30 cellular contexts compared by ENCODE assay signal in genomic region chr17:41334385-41334784, GRCh38. TPM values are rescaled to one million over a fixed set of nuclear protein-coding genes. Genes with fewer than 3 reads are reported as not detected.
DNase-seq lines count a peak whose midpoint lies in the region; ATAC-seq, FAIRE-seq and TF ChIP-seq lines count a peak whose summit lies in the region.
"Had no signal": no experiment of that assay in that cellular context is flagged by ENCODE, and none has a peak within 500 bp of the region (broad histone marks: within the 10 kb centered on the region; RNA-seq: fewer than 3 reads in every experiment).

No MANE protein-coding gene starts in this region.

- no peaks in the 10 kb centered on the region for H3F3A ChIP-seq in neural progenitor cell (ENCODE audit: low read depth)

- peak overlapping the region in 6 of 7 donors; percentile 59 to 92 (median 80) for H3K27ac Mint-ChIP-seq in CD4-positive, alpha-beta memory T cell
- H3K27ac Mint-ChIP-seq in activated T-helper 17 cell treated with anti-CD3 and anti-CD28 coated beads, Interleukin-2, amount 50 U/mL, for 72 hours, result peak overlapping the region; percentile 73
- H3K27ac Mint-ChIP-seq in naive thymus-derived CD8-positive, alpha-beta T cell, result peak overlapping the region in 8 of 10 donors; percentile 29 to 89 (median 73)
- no peak overlapping the region for H3K27ac Mint-ChIP-seq in neural progenitor cell
- H3K27ac Mint-ChIP-seq: activated T-helper 1 cell treated with anti-CD3 and anti-CD28 coated beads, Interleukin-12 subunit alpha, Interleukin-12 subunit beta, Interleukin-2, Interleukin-4 antibody, amounts not matched to agents 30 ng/mL and 10 ng/mL and 1 ng/mL, durations not matched to agents 14 hours and 24 hours and 36 hours had no signal

- H3K27me3 ChIP-seq in CD4-positive, alpha-beta memory T cell (ENCODE audit: insufficient read depth, low read length), result no peaks in the 10 kb centered on the region
- H3K27me3 ChIP-seq in neural progenitor cell, result no peaks in the 10 kb centered on the region
- H3K27me3 ChIP-seq: esophagus muscularis mucosa, foreskin keratinocyte, uterus had no signal

- H3K36me3 Mint-ChIP-seq in CD4-positive, alpha-beta memory T cell, result no peaks in the 10 kb centered on the region
- H3K36me3 Mint-ChIP-seq in activated T-helper 17 cell treated with anti-CD3 and anti-CD28 coated beads, Interleukin-2, amount 50 U/mL, for 72 hours (ENCODE audit: low read depth), result no peaks in the 10 kb centered on the region
- no peaks in the 10 kb centered on the region for H3K36me3 Mint-ChIP-seq in naive thymus-derived CD8-positive, alpha-beta T cell
- H3K36me3 Mint-ChIP-seq in neural progenitor cell, result no peaks in the 10 kb centered on the region

- no peak for ATAC-seq in activated T-helper 17 cell treated with anti-CD3 and anti-CD28 coated beads, Interleukin-2, amount 50 U/mL, for 72 hours (replicated peaks)
- no peak for ATAC-seq in naive thymus-derived CD8-positive, alpha-beta T cell
- ATAC-seq in GM18909 (IDR thresholded peaks at IDR 0.05; ENCODE audit: poor library complexity, unreplicated experiment), result no peak
- ATAC-seq: foreskin keratinocyte; HCT116; left cardiac atrium; psoas muscle; stimulated activated naive CD8-positive, alpha-beta T cell treated with anti-CD3 and anti-CD28 coated beads, Interleukin-15, Interleukin-2, amounts not matched to agents 100 U/mL and 50 U/mL, for 24 hours had no signal

- H3K4me1 Mint-ChIP-seq in CD4-positive, alpha-beta memory T cell, result peaks cover 49 to 80% (median 58%) of the 10 kb centered on the region in 4 donors
- H3K4me1 Mint-ChIP-seq in activated T-helper 17 cell treated with anti-CD3 and anti-CD28 coated beads, Interleukin-2, amount 50 U/mL, for 72 hours, result peaks cover 33% of the 10 kb centered on the region
- H3K4me1 Mint-ChIP-seq in naive thymus-derived CD8-positive, alpha-beta T cell, result peaks cover 23 to 68% (median 50%) of the 10 kb centered on the region in 4 donors
- H3K4me1 Mint-ChIP-seq in neural progenitor cell, result peaks cover 6% of the 10 kb centered on the region

- no peak for DNase-seq in CD4-positive, alpha-beta memory T cell
- DNase-seq in GM18507 (ENCODE audit: extremely low spot score, insufficient read length, low read depth) (no peak), COLO668 (lab: John Stamatoyannopoulos, UW; ENCODE audit: unreplicated experiment) (no peak), neural progenitor cell (ENCODE audit: low spot score) (no peak)
- peak in 1 of 10 donors; percentile 37 for DNase-seq in naive thymus-derived CD8-positive, alpha-beta T cell
- DNase-seq: activated CD4-positive, alpha-beta T cell treated with anti-CD3 and anti-CD28 coated beads, Interleukin-2, amount 10 ng/mL, durations not matched to agents 7 days and 5 days; activated naive CD4-positive, alpha-beta T cell treated with anti-CD3 and anti-CD28 coated beads, Interleukin-2, amount 50 U/mL, for 16 hours; COR-L47; foreskin keratinocyte; GDM1; left cardiac atrium; NCI-H2029 treated with DMSO at 0.1 percent for 48 hours; NCI-H2227 treated with DMSO at 0.1 percent for 48 hours; nucleus accumbens; psoas muscle; Right ventricle myocardium superior; stimulated activated naive CD8-positive, alpha-beta T cell treated with anti-CD3 and anti-CD28 coated beads, Interleukin-15, Interleukin-2, amounts not matched to agents 100 U/mL and 50 U/mL, for 24 hours; uterus had no signal

- peak; percentile 83 for FAIRE-seq in GM18507 (lab: Jason Lieb, UNC)
- FAIRE-seq: bronchial epithelial cell had no signal

- no peaks in the 10 kb centered on the region for H3K36me3 ChIP-seq in CD4-positive, alpha-beta memory T cell (ENCODE audit: insufficient read depth, low read length)
- no peaks in the 10 kb centered on the region for H3K36me3 ChIP-seq in neural progenitor cell
- H3K36me3 ChIP-seq: esophagus muscularis mucosa, thoracic aorta, uterus had no signal

- no peaks in the 10 kb centered on the region for H3K9me3 ChIP-seq in CD4-positive, alpha-beta memory T cell (ENCODE audit: control insufficient read depth in 1 of 2, low read length in 2 of 2)
- H3K9me3 ChIP-seq in neural progenitor cell (ENCODE audit: low read depth), result no peaks in the 10 kb centered on the region
- H3K9me3 ChIP-seq: esophagus muscularis mucosa, psoas muscle, thoracic aorta, uterus had no signal

- peak overlapping the region in 4 of 8 donors; percentile 48 to 72 (median 59) for H3K4me3 Mint-ChIP-seq in CD4-positive, alpha-beta memory T cell
- H3K4me3 Mint-ChIP-seq in activated T-helper 17 cell treated with anti-CD3 and anti-CD28 coated beads, Interleukin-2, amount 50 U/mL, for 72 hours, result no peak overlapping the region
- H3K4me3 Mint-ChIP-seq in naive thymus-derived CD8-positive, alpha-beta T cell, result peak overlapping the region in 4 of 10 donors; percentile 39 to 75 (median 66)
- H3K4me3 Mint-ChIP-seq in neural progenitor cell, result no peak overlapping the region
- H3K4me3 Mint-ChIP-seq: activated CD4-positive, alpha-beta T cell treated with anti-CD3 and anti-CD28 coated beads, Interleukin-2, amount 10 ng/mL, durations not matched to agents 7 days and 5 days; activated T-helper 1 cell treated with anti-CD3 and anti-CD28 coated beads, Interleukin-12 subunit alpha, Interleukin-12 subunit beta, Interleukin-2, Interleukin-4 antibody, amounts not matched to agents 30 ng/mL and 10 ng/mL and 1 ng/mL, durations not matched to agents 14 hours and 24 hours and 36 hours had no signal

- no peak overlapping the region for H2AFZ ChIP-seq in neural progenitor cell (replicated peaks)

- POLR2A ChIA-PET in CD4-positive, alpha-beta memory T cell (lab: Charles Lee; ENCODE audit: partially characterized antibody), result interaction anchor here (1.4 kb wide), 1 partner anchor 26 kb away, joined by 8 read pairs; the partner anchor contains the start of gene KRTAP16-1
- POLR2A ChIA-PET in naive thymus-derived CD8-positive, alpha-beta T cell (lab: Charles Lee), result interaction anchor here (3.0 kb wide), 1 partner anchor 12 kb away, joined by 12 read pairs; no protein-coding TSS in a partner anchor

- no peak for TF ChIP-seq CTCF in neural progenitor cell (IDR thresholded peaks at IDR 0.05)

- no peaks in the 10 kb centered on the region for H4K20me1 ChIP-seq in neural progenitor cell (ENCODE audit: low read depth)

- CTCF ChIA-PET in CD4-positive, alpha-beta memory T cell (lab: Charles Lee; ENCODE audit: partially characterized antibody), result interaction anchor here (1.6 kb wide), 1 partner anchor 314 kb away, joined by 4 read pairs; no protein-coding TSS in a partner anchor

- H3K79me2 ChIP-seq in neural progenitor cell (ENCODE audit: low read depth), result no peaks in the 10 kb centered on the region

- H3K4me2 ChIP-seq in neural progenitor cell, result no peak overlapping the region

- H3K4me1 ChIP-seq in CD4-positive, alpha-beta memory T cell (ENCODE audit: insufficient read depth, low read length), result peaks cover 64% of the 10 kb centered on the region
- no peaks in the 10 kb centered on the region for H3K4me1 ChIP-seq in neural progenitor cell
- H3K4me1 ChIP-seq: psoas muscle, uterus had no signal

- intact Hi-C loops in CD4-positive, alpha-beta memory T cell (cut with micrococcal nuclease), result no loop called here

- H3K27ac ChIP-seq in CD4-positive, alpha-beta memory T cell (ENCODE audit: low read depth, low read length), result no peak overlapping the region
- no peak overlapping the region for H3K27ac ChIP-seq in neural progenitor cell
- H3K27ac ChIP-seq: coronary artery, esophagus muscularis mucosa, foreskin keratinocyte, psoas muscle, thoracic aorta, uterus, VCaP had no signal

- no peak overlapping the region for H3K4me3 ChIP-seq in CD4-positive, alpha-beta memory T cell (ENCODE audit: low read length in 2 of 2)
- H3K4me3 ChIP-seq in neural progenitor cell, result no peak overlapping the region
- H3K4me3 ChIP-seq: coronary artery, esophagus muscularis mucosa, psoas muscle, thoracic aorta, uterus had no signal

- H3K27me3 Mint-ChIP-seq in CD4-positive, alpha-beta memory T cell, result no peaks in the 10 kb centered on the region
- H3K27me3 Mint-ChIP-seq in activated T-helper 17 cell treated with anti-CD3 and anti-CD28 coated beads, Interleukin-2, amount 50 U/mL, for 72 hours, result no peaks in the 10 kb centered on the region
- H3K27me3 Mint-ChIP-seq in naive thymus-derived CD8-positive, alpha-beta T cell, result no peaks in the 10 kb centered on the region
- peaks cover 4% of the 10 kb centered on the region for H3K27me3 Mint-ChIP-seq in neural progenitor cell (ENCODE audit: insufficient read depth, low read depth)
- H3K27me3 Mint-ChIP-seq: activated CD4-positive, alpha-beta T cell treated with anti-CD3 and anti-CD28 coated beads, Interleukin-2, amount 10 ng/mL, durations not matched to agents 7 days and 5 days had no signal

- peaks cover 0 to 1% (median 0%) of the 10 kb centered on the region in 8 donors for H3K9me3 Mint-ChIP-seq in CD4-positive, alpha-beta memory T cell
- no peaks in the 10 kb centered on the region for H3K9me3 Mint-ChIP-seq in activated T-helper 17 cell treated with anti-CD3 and anti-CD28 coated beads, Interleukin-2, amount 50 U/mL, for 72 hours
- H3K9me3 Mint-ChIP-seq in naive thymus-derived CD8-positive, alpha-beta T cell, result no peaks in the 10 kb centered on the region
- H3K9me3 Mint-ChIP-seq in neural progenitor cell, result no peaks in the 10 kb centered on the region
- H3K9me3 Mint-ChIP-seq: activated CD4-positive, alpha-beta T cell treated with anti-CD3 and anti-CD28 coated beads, Interleukin-2, amount 10 ng/mL, durations not matched to agents 7 days and 5 days; activated T-helper 1 cell treated with anti-CD3 and anti-CD28 coated beads, Interleukin-12 subunit alpha, Interleukin-12 subunit beta, Interleukin-2, Interleukin-4 antibody, amounts not matched to agents 30 ng/mL and 10 ng/mL and 1 ng/mL, durations not matched to agents 14 hours and 24 hours and 36 hours had no signal

- H3K9ac ChIP-seq in neural progenitor cell, result no peak overlapping the region

RNA-seq across cellular contexts. Expression of gene KRT33A, which starts 16.2 kb away (rescaled TPM):
- total RNA-seq in CD4-positive, alpha-beta memory T cell, result not detected
- polyA plus RNA-seq in CD4-positive, alpha-beta memory T cell, result not detected
- total RNA-seq in activated T-helper 17 cell treated with anti-CD3 and anti-CD28 coated beads, Interleukin-2, amount 50 U/mL, for 72 hours, result not detected
- not detected for total RNA-seq in naive thymus-derived CD8-positive, alpha-beta T cell
- not detected for polyA plus RNA-seq in naive thymus-derived CD8-positive, alpha-beta T cell
- not detected in 2 replicates for total RNA-seq in neural progenitor cell (ENCODE audit: low replicate concordance)
- total RNA-seq: activated CD4-positive, alpha-beta T cell treated with anti-CD3 and anti-CD28 coated beads, Interleukin-2, amount 10 ng/mL, durations not matched to agents 7 days and 5 days; activated T-helper 1 cell treated with anti-CD3 and anti-CD28 coated beads, Interleukin-12 subunit alpha, Interleukin-12 subunit beta, Interleukin-2, Interleukin-4 antibody, amounts not matched to agents 30 ng/mL and 10 ng/mL and 1 ng/mL, durations not matched to agents 14 hours and 24 hours and 36 hours; bronchial epithelial cell; esophagus muscularis mucosa; foreskin keratinocyte; HT1080; left cardiac atrium; lung microvascular endothelial cell; psoas muscle; Right ventricle myocardium superior; thoracic aorta; uterus had no signal
- polyA plus RNA-seq: foreskin keratinocyte, psoas muscle had no signal

RNA-seq across cellular contexts. Expression of gene KRTAP17-1, which starts 18.9 kb away (rescaled TPM):
- not detected for total RNA-seq in CD4-positive, alpha-beta memory T cell
- polyA plus RNA-seq in CD4-positive, alpha-beta memory T cell, result not detected
- total RNA-seq in activated T-helper 17 cell treated with anti-CD3 and anti-CD28 coated beads, Interleukin-2, amount 50 U/mL, for 72 hours, result not detected
- not detected for total RNA-seq in naive thymus-derived CD8-positive, alpha-beta T cell
- polyA plus RNA-seq in naive thymus-derived CD8-positive, alpha-beta T cell, result not detected
- not detected in 2 replicates for total RNA-seq in neural progenitor cell (ENCODE audit: low replicate concordance)
- total RNA-seq: activated CD4-positive, alpha-beta T cell treated with anti-CD3 and anti-CD28 coated beads, Interleukin-2, amount 10 ng/mL, durations not matched to agents 7 days and 5 days; activated T-helper 1 cell treated with anti-CD3 and anti-CD28 coated beads, Interleukin-12 subunit alpha, Interleukin-12 subunit beta, Interleukin-2, Interleukin-4 antibody, amounts not matched to agents 30 ng/mL and 10 ng/mL and 1 ng/mL, durations not matched to agents 14 hours and 24 hours and 36 hours; bronchial epithelial cell; esophagus muscularis mucosa; foreskin keratinocyte; HT1080; left cardiac atrium; lung microvascular endothelial cell; M059J; psoas muscle; Right ventricle myocardium superior; thoracic aorta; uterus had no signal
- polyA plus RNA-seq: foreskin keratinocyte, psoas muscle had no signal

RNA-seq across cellular contexts. Expression of gene KRTAP16-1, which starts 25.3 kb away (rescaled TPM):
- total RNA-seq in CD4-positive, alpha-beta memory T cell, result under 1 TPM in 1 of 2 experiments, not detected in 1; 0.28 TPM
- not detected for polyA plus RNA-seq in CD4-positive, alpha-beta memory T cell
- total RNA-seq in activated T-helper 17 cell treated with anti-CD3 and anti-CD28 coated beads, Interleukin-2, amount 50 U/mL, for 72 hours, result under 1 TPM; 0.15 to 0.26 TPM
- total RNA-seq in naive thymus-derived CD8-positive, alpha-beta T cell, result under 1 TPM in 1 of 2 experiments, not detected in 1; 0.23 TPM
- under 1 TPM in 1 of 3 donors, not detected in 2; 0.12 TPM for polyA plus RNA-seq in naive thymus-derived CD8-positive, alpha-beta T cell
- not detected in 2 replicates for total RNA-seq in neural progenitor cell (ENCODE audit: low replicate concordance)
- total RNA-seq: activated T-helper 1 cell treated with anti-CD3 and anti-CD28 coated beads, Interleukin-12 subunit alpha, Interleukin-12 subunit beta, Interleukin-2, Interleukin-4 antibody, amounts not matched to agents 30 ng/mL and 10 ng/mL and 1 ng/mL, durations not matched to agents 14 hours and 24 hours and 36 hours; bronchial epithelial cell; esophagus muscularis mucosa; foreskin keratinocyte; HT1080; left cardiac atrium; lung microvascular endothelial cell; M059J; psoas muscle; Right ventricle myocardium superior; thoracic aorta; uterus had no signal
- polyA plus RNA-seq: foreskin keratinocyte, psoas muscle had no signal

RNA-seq across cellular contexts. Expression of gene KRTAP29-1, which starts 31.7 kb away (rescaled TPM):
- total RNA-seq in CD4-positive, alpha-beta memory T cell, result not detected
- not detected for polyA plus RNA-seq in CD4-positive, alpha-beta memory T cell
- not detected for total RNA-seq in activated T-helper 17 cell treated with anti-CD3 and anti-CD28 coated beads, Interleukin-2, amount 50 U/mL, for 72 hours
- not detected for total RNA-seq in naive thymus-derived CD8-positive, alpha-beta T cell
- 1 to 10 TPM in 1 of 3 donors, not detected in 2; 1.1 TPM for polyA plus RNA-seq in naive thymus-derived CD8-positive, alpha-beta T cell
- total RNA-seq in neural progenitor cell (ENCODE audit: low replicate concordance), result not detected in 2 replicates
- total RNA-seq: activated CD4-positive, alpha-beta T cell treated with anti-CD3 and anti-CD28 coated beads, Interleukin-2, amount 10 ng/mL, durations not matched to agents 7 days and 5 days; activated T-helper 1 cell treated with anti-CD3 and anti-CD28 coated beads, Interleukin-12 subunit alpha, Interleukin-12 subunit beta, Interleukin-2, Interleukin-4 antibody, amounts not matched to agents 30 ng/mL and 10 ng/mL and 1 ng/mL, durations not matched to agents 14 hours and 24 hours and 36 hours; bronchial epithelial cell; esophagus muscularis mucosa; foreskin keratinocyte; HT1080; left cardiac atrium; lung microvascular endothelial cell; M059J; psoas muscle; Right ventricle myocardium superior; thoracic aorta; uterus had no signal
- polyA plus RNA-seq: foreskin keratinocyte, psoas muscle had no signal

RNA-seq across cellular contexts. Expression of gene KRT33B, which starts 35.2 kb away (rescaled TPM):
- total RNA-seq in CD4-positive, alpha-beta memory T cell, result not detected
- not detected for polyA plus RNA-seq in CD4-positive, alpha-beta memory T cell
- total RNA-seq in activated T-helper 17 cell treated with anti-CD3 and anti-CD28 coated beads, Interleukin-2, amount 50 U/mL, for 72 hours, result not detected
- total RNA-seq in naive thymus-derived CD8-positive, alpha-beta T cell, result not detected
- not detected for polyA plus RNA-seq in naive thymus-derived CD8-positive, alpha-beta T cell
- not detected in 2 replicates for total RNA-seq in neural progenitor cell (ENCODE audit: low replicate concordance)
- total RNA-seq: activated CD4-positive, alpha-beta T cell treated with anti-CD3 and anti-CD28 coated beads, Interleukin-2, amount 10 ng/mL, durations not matched to agents 7 days and 5 days; activated T-helper 1 cell treated with anti-CD3 and anti-CD28 coated beads, Interleukin-12 subunit alpha, Interleukin-12 subunit beta, Interleukin-2, Interleukin-4 antibody, amounts not matched to agents 30 ng/mL and 10 ng/mL and 1 ng/mL, durations not matched to agents 14 hours and 24 hours and 36 hours; esophagus muscularis mucosa; HT1080; left cardiac atrium; lung microvascular endothelial cell; psoas muscle; Right ventricle myocardium superior; thoracic aorta; uterus had no signal
- polyA plus RNA-seq: psoas muscle had no signal
